Comparison of ENCODE assay signal across 21 cellular contexts in the genomic region with DNA sequence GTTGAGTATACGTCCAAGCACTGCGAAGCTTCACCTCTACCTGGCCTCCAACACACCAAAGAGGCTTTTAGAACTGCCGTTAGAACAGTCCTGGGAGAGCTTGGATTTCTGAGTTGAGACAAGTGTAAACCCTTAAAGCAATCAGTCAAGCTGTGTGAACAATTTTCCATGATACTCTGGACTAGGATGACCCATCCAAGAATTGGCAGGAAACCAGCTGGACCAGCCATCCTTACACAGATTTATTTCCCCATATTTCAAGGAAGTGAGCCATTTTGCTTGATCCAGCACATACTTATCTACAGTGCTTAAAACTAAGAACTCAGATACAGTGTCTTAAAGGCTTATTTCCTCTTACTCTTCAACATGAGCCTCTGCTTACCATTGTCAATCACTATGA.
DNase-seq lines count a peak whose midpoint lies in the region; TF ChIP-seq lines count a peak whose summit lies in the region.
"Had no signal": no experiment of that assay in that cellular context is flagged by ENCODE, and none has a peak within 500 bp of the region (broad histone marks: within the 10 kb centered on the region; RNA-seq: fewer than 3 reads in every experiment).

No MANE protein-coding gene starts in this region.

- H3K4me3 ChIP-seq in cardiac fibroblast (replicated peaks in 1 of 2; ENCODE audit: low read depth in 2 of 2, low read length in 2 of 2) (no peak overlapping the region), foreskin fibroblast (ENCODE audit: low read depth in 1 of 2, low read length in 2 of 2) (no peak overlapping the region), uterus (no peak overlapping the region), suprapubic skin (no peak overlapping the region)
- H3K4me3 ChIP-seq: pancreas, transverse colon had no signal

- WGBS in suprapubic skin: 89% methylated on average over 3 of the region's 3 CpGs

- no peak for TF ChIP-seq EP300 in suprapubic skin (IDR thresholded peaks at IDR 0.05)

- no peak overlapping the region for H3K4me3 Mint-ChIP-seq in activated T-cell treated with anti-CD3 and anti-CD28 coated beads, Interleukin-2, amount 50 U/mL, for 24 hours
- H3K4me3 Mint-ChIP-seq: activated naive CD8-positive, alpha-beta T cell treated with anti-CD3 and anti-CD28 coated beads for 36 hours; CD8-positive, alpha-beta T cell; naive thymus-derived CD4-positive, alpha-beta T cell had no signal

- H3K36me3 ChIP-seq in uterus: no peaks in the 10 kb centered on the region
- no peaks in the 10 kb centered on the region for H3K36me3 ChIP-seq in suprapubic skin
- H3K36me3 ChIP-seq: pancreas, transverse colon had no signal

- DNase-seq in cardiac fibroblast (ENCODE audit: low read depth in 2 of 2): peak; percentile 43 to 92
- DNase-seq in foreskin fibroblast: peak; percentile 11 to 57
- DNase-seq in lung microvascular endothelial cell (ENCODE audit: low read depth in 2 of 2): peak; percentile 35 to 49
- peak; percentile 19 to 46 for DNase-seq in uterus
- DNase-seq in NCI-H82 (lab: John Stamatoyannopoulos, UW): no peak
- DNase-seq in suprapubic skin (ENCODE audit: low spot score in 2 of 2): no peak
- DNase-seq in activated T-cell treated with anti-CD3 and anti-CD28 coated beads, Interleukin-2, amount 50 U/mL, for 24 hours: no peak
- DNase-seq: activated CD4-positive, CD25-positive, alpha-beta regulatory T cell treated with anti-CD3 and anti-CD28 coated beads, Interleukin-2, amount 50 U/mL, for 72 hours; activated naive CD8-positive, alpha-beta T cell treated with anti-CD3 and anti-CD28 coated beads for 36 hours; CD8-positive, alpha-beta T cell; GF-D8; GOT3; naive thymus-derived CD4-positive, alpha-beta T cell; NCI-H2227 treated with DMSO at 0.1 percent for 48 hours; NCI-H774; pancreas; SHP77 treated with DMSO at 0.1 percent for 48 hours; stimulated activated CD4-positive, alpha-beta T cell treated with anti-CD3 and anti-CD28 coated beads, Interleukin-2, amount 100 ng/mL, for 24 hours; stimulated activated naive CD8-positive, alpha-beta T cell treated with anti-CD3 and anti-CD28 coated beads, Interleukin-15, Interleukin-2, amounts not matched to agents 100 U/mL and 50 U/mL, for 24 hours; transverse colon had no signal

- H3K36me3 Mint-ChIP-seq in activated T-cell treated with anti-CD3 and anti-CD28 coated beads, Interleukin-2, amount 50 U/mL, for 24 hours (ENCODE audit: low read depth): no peaks in the 10 kb centered on the region
- H3K36me3 Mint-ChIP-seq: activated naive CD8-positive, alpha-beta T cell treated with anti-CD3 and anti-CD28 coated beads for 36 hours; CD8-positive, alpha-beta T cell; naive thymus-derived CD4-positive, alpha-beta T cell had no signal

- no peaks in the 10 kb centered on the region for H3K9me3 Mint-ChIP-seq in activated T-cell treated with anti-CD3 and anti-CD28 coated beads, Interleukin-2, amount 50 U/mL, for 24 hours
- H3K9me3 Mint-ChIP-seq: activated naive CD8-positive, alpha-beta T cell treated with anti-CD3 and anti-CD28 coated beads for 36 hours; CD8-positive, alpha-beta T cell had no signal

- H3K27me3 ChIP-seq in uterus (no peaks in the 10 kb centered on the region), suprapubic skin (no peaks in the 10 kb centered on the region)
- H3K27me3 ChIP-seq: pancreas, transverse colon had no signal

- H3K4me1 Mint-ChIP-seq in activated T-cell treated with anti-CD3 and anti-CD28 coated beads, Interleukin-2, amount 50 U/mL, for 24 hours (ENCODE audit: low read depth): no peaks in the 10 kb centered on the region
- H3K4me1 Mint-ChIP-seq: activated naive CD8-positive, alpha-beta T cell treated with anti-CD3 and anti-CD28 coated beads for 36 hours; naive thymus-derived CD4-positive, alpha-beta T cell had no signal

- intact Hi-C loops in uterus (cut with DNase I; ENCODE audit: low total_unique reads): no loop called here

- H3K27me3 Mint-ChIP-seq in activated T-cell treated with anti-CD3 and anti-CD28 coated beads, Interleukin-2, amount 50 U/mL, for 24 hours: peaks cover 9% of the 10 kb centered on the region

- H3K27ac Mint-ChIP-seq in activated T-cell treated with anti-CD3 and anti-CD28 coated beads, Interleukin-2, amount 50 U/mL, for 24 hours: no peak overlapping the region
- H3K27ac Mint-ChIP-seq: activated naive CD8-positive, alpha-beta T cell treated with anti-CD3 and anti-CD28 coated beads for 36 hours; CD8-positive, alpha-beta T cell; naive thymus-derived CD4-positive, alpha-beta T cell had no signal

- no peaks in the 10 kb centered on the region for H3K9me3 ChIP-seq in uterus
- no peaks in the 10 kb centered on the region for H3K9me3 ChIP-seq in suprapubic skin
- H3K9me3 ChIP-seq: pancreas, transverse colon had no signal

- TF ChIP-seq CTCF in cardiac fibroblast (IDR thresholded peaks at IDR 0.05; ENCODE audit: low read depth, low read length) (no peak), foreskin fibroblast (IDR thresholded peaks at IDR 0.05; ENCODE audit: low read depth, low read length) (no peak), uterus (IDR thresholded peaks at IDR 0.05) (no peak), suprapubic skin (IDR thresholded peaks at IDR 0.05) (no peak)

- H3K27ac ChIP-seq in uterus (no peak overlapping the region), suprapubic skin (no peak overlapping the region)
- H3K27ac ChIP-seq: epithelial cell of prostate, pancreas, transverse colon had no signal

- TF ChIP-seq POLR2A in uterus (IDR thresholded peaks at IDR 0.05): no peak
- no peak for TF ChIP-seq POLR2A in suprapubic skin (IDR thresholded peaks at IDR 0.05)

- no peaks in the 10 kb centered on the region for H3K4me1 ChIP-seq in uterus
- no peaks in the 10 kb centered on the region for H3K4me1 ChIP-seq in suprapubic skin
- H3K4me1 ChIP-seq: pancreas, transverse colon had no signal

Comparison
In these comparisons a context has a peak if more than half of its experiments do, and no peak if none do; other contexts are left out.
1. DNase-seq: peak in cardiac fibroblast (2 of 2), foreskin fibroblast (2 of 2), lung microvascular endothelial cell (2 of 2) and uterus (2 of 2); none in NCI-H82 (single experiment), suprapubic skin (0 of 2) and activated T-cell treated with anti-CD3 and anti-CD28 coated beads, Interleukin-2, amount 50 U/mL, for 24 hours (single experiment).